Comparison of ENCODE assay signal across 10 cellular contexts in the genomic region with DNA sequence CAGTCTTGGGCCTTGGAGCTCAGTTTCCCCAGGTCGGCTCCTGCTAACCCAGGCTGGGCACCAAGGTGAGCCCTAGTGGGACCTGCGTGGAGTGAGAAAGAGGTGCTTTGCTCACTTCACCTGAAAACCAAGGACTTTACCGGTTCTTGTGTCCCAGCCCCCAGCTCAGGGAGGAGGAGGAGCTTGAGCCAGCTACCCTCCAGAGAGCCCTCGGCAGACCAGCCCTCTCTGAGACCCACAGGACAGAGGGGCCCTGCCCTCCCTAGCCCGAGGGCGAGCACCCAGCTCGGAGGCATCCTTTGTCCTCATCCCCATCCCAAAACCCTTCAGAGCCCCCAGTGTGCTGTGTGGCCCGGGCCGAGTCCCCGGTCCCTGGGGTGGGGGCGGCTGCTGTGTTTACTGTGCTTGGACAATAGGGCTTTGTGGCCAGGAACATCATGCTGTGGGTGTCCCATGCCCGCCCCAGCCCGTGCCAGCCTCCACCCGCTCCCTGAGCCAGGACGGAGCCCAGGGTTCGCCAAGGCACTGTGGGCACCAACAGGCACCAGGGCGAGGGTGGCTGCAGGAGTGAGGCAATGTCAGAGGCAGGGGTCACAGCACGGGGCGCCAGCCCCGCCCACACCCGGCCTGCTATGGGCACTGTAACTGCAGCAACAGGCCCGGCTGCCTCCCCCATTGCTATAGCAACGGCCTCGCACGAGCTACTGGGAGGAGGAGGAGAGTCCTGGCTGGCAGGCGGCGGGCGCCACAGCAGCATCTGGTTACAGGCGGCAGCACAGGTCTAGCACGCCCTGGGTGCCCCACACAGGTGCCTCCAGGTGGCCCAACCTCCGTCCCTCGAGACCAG. TPM values are rescaled to one million over a fixed set of nuclear protein-coding genes. Genes with fewer than 3 reads are reported as not detected.
DNase-seq lines count a peak whose midpoint lies in the region; ATAC-seq and TF ChIP-seq lines count a peak whose summit lies in the region.
"Had no signal": no experiment of that assay in that cellular context is flagged by ENCODE, and none has a peak within 500 bp of the region (broad histone marks: within the 10 kb centered on the region; RNA-seq: fewer than 3 reads in every experiment).

No MANE protein-coding gene starts in this region.

- H3K4me1 Mint-ChIP-seq in T-helper 17 cell, result peaks cover 21% of the 10 kb centered on the region

- peak overlapping the region; percentile 16 for H3K27ac Mint-ChIP-seq in T-helper 17 cell
- H3K27ac Mint-ChIP-seq: stimulated activated naive CD8-positive, alpha-beta T cell treated with anti-CD3 and anti-CD28 coated beads, Interleukin-15, Interleukin-2, amounts not matched to agents 100 ng/mL and 50 ng/mL, for 24 hours had no signal

- H3K27ac ChIP-seq in right lobe of liver, result peak overlapping the region in 1 of 3 donors; percentile 37

- no peak overlapping the region for H3K4me3 ChIP-seq in right lobe of liver

- H3K9me3 ChIP-seq in T-helper 17 cell (ENCODE audit: control insufficient read depth, low read length, poor library complexity, severe bottlenecking), result no peaks in the 10 kb centered on the region
- no peaks in the 10 kb centered on the region for H3K9me3 ChIP-seq in right lobe of liver

- TF ChIP-seq CTCF in right lobe of liver (IDR thresholded peaks at IDR 0.05) (peak in 2 of 4 donors; percentile 18 to 27), GM10266 (IDR thresholded peaks at IDR 0.05; ENCODE audit: control insufficient read depth, insufficient read depth, low read depth, missing control alignments) (no peak)

- no peaks in the 10 kb centered on the region for H3K27me3 Mint-ChIP-seq in T-helper 17 cell
- H3K27me3 Mint-ChIP-seq: naive thymus-derived CD8-positive, alpha-beta T cell; stimulated activated naive CD8-positive, alpha-beta T cell treated with anti-CD3 and anti-CD28 coated beads, Interleukin-15, Interleukin-2, amounts not matched to agents 100 ng/mL and 50 ng/mL, for 24 hours had no signal

- WGBS in right lobe of liver (ENCODE audit: insufficient coverage, low coverage, low lambda C conversion rate, missing lambda C conversion rate), result 70% methylated on average over 2 of the region's 32 CpGs

- ATAC-seq in T-helper 17 cell (peak; percentile 17), right lobe of liver (peak; percentile 19 to 48 (median 44)), GM19035 (IDR thresholded peaks at IDR 0.05; ENCODE audit: unreplicated experiment) (no peak)

- DNase-seq in C1 segment of cervical spinal cord (lab: John Stamatoyannopoulos, UW) (peak in 13 of 14 donors; percentile 73 to 98 (median 92)), NCI-H1105 treated with DMSO at 0.1 percent for 48 hours (lab: John Stamatoyannopoulos, UW) (peak; percentile 65), T-helper 17 cell (no peak), right lobe of liver (peak; percentile 90 to 96 (median 95)), NOMO-1 treated with DMSO at 0.1 percent for 48 hours (lab: John Stamatoyannopoulos, UW; ENCODE audit: unreplicated experiment) (no peak), GM10266 (ENCODE audit: extremely low spot score) (no peak), SKM-1 (lab: John Stamatoyannopoulos, UW; ENCODE audit: unreplicated experiment) (no peak)

- peaks cover 0 to 2% (median 0%) of the 10 kb centered on the region in 4 donors for H3K36me3 ChIP-seq in right lobe of liver

- intact Hi-C loops in right lobe of liver (cut with DNase I), result no loop called here

- no peak for TF ChIP-seq POLR2A in right lobe of liver (IDR thresholded peaks at IDR 0.05)

- no peak overlapping the region for H3K4me3 Mint-ChIP-seq in T-helper 17 cell
- H3K4me3 Mint-ChIP-seq: stimulated activated naive CD8-positive, alpha-beta T cell treated with anti-CD3 and anti-CD28 coated beads, Interleukin-15, Interleukin-2, amounts not matched to agents 100 ng/mL and 50 ng/mL, for 24 hours had no signal

- H3K4me1 ChIP-seq in right lobe of liver, result peaks cover 0 to 61% (median 30%) of the 10 kb centered on the region in 4 donors

- H3K36me3 Mint-ChIP-seq in T-helper 17 cell (ENCODE audit: low read depth), result no peaks in the 10 kb centered on the region
- H3K36me3 Mint-ChIP-seq: naive thymus-derived CD8-positive, alpha-beta T cell had no signal

- no peaks in the 10 kb centered on the region for H3K27me3 ChIP-seq in right lobe of liver

RNA-seq across cellular contexts. Expression of a gene that starts 2.7 kb away (rescaled TPM):
- 100 to 1,000 TPM; 120 to 131 TPM for total RNA-seq in T-helper 17 cell
- 10 to 100 TPM; 23.7 to 49.2 (median 34.2) TPM for total RNA-seq in right lobe of liver

RNA-seq across cellular contexts. Expression of a gene that starts 6.5 kb away (rescaled TPM):
- total RNA-seq in T-helper 17 cell, result 10 to 100 TPM in 1 of 2 donors, 1 to 10 TPM in 1; 7.7 to 10.6 TPM
- total RNA-seq in right lobe of liver, result under 1 TPM in 2 of 6 experiments, not detected in 4; 0.12 to 0.13 TPM

RNA-seq across cellular contexts. Expression of a gene that starts 20.6 kb away (rescaled TPM):
- total RNA-seq in T-helper 17 cell (100 to 1,000 TPM; 139 to 202 TPM), right lobe of liver (10 to 100 TPM in 5 of 6 experiments, 1 to 10 TPM in 1; 9.3 to 14.9 (median 12.2) TPM)

RNA-seq across cellular contexts. Expression of a gene that starts 28.5 kb away (rescaled TPM):
- total RNA-seq in T-helper 17 cell, result under 1 TPM in 1 of 2 donors, not detected in 1; 0.20 TPM
- 1 to 10 TPM in 2 of 6 experiments, under 1 TPM in 4; 0.50 to 2.1 (median 0.80) TPM for total RNA-seq in right lobe of liver
- total RNA-seq: naive thymus-derived CD8-positive, alpha-beta T cell had no signal

RNA-seq across cellular contexts. Expression of a gene that starts 29.0 kb away (rescaled TPM):
- 1 to 10 TPM; 1.9 to 2.1 TPM for total RNA-seq in T-helper 17 cell
- under 1 TPM in 2 of 6 experiments, not detected in 4; 0.37 to 0.51 TPM for total RNA-seq in right lobe of liver

Comparison
In these comparisons a context has a peak if more than half of its experiments do, and no peak if none do; other contexts are left out.
1. DNase-seq: peak in C1 segment of cervical spinal cord (13 of 14), NCI-H1105 treated with DMSO at 0.1 percent for 48 hours (single experiment) and right lobe of liver (3 of 3); none in T-helper 17 cell (0 of 3), NOMO-1 treated with DMSO at 0.1 percent for 48 hours (single experiment), GM10266 (single experiment) and SKM-1 (single experiment).
2. RNA of a gene that starts 6.5 kb away (total RNA-seq): 7.7 to 10.6 TPM in T-helper 17 cell; 0.12 to 0.13 TPM in right lobe of liver; every median in the first group is over 4 times any median in the second.
3. RNA of a gene that starts 20.6 kb away (total RNA-seq): 139 to 202 TPM in T-helper 17 cell; 9.3 to 14.9 TPM in right lobe of liver; every median in the first group is over 4 times any median in the second.